Comparison of ENCODE assay signal across 27 cellular contexts in the genomic region with DNA sequence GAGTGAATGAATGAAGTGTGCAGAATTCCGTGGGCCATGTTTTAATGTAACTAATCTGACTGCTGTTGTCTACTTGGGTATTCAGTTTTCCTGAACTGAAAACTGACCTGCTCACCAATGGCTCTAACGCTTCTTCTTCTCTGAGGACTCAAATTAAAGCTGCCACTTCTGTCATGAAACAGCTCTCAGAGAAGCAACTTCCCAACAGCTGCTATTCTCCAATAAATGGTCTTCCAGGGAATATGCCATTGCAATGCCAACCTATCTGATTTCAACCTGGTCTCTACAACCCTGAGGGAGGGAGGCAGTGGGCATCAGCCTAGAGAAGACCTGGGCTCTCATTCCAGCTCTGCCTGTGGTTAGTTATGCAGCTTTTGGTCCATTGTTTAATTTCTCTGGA.
"Had no signal": no experiment of that assay in that cellular context is flagged by ENCODE, and none has a peak within 500 bp of the region (broad histone marks: within the 10 kb centered on the region; RNA-seq: fewer than 3 reads in every experiment).

No MANE protein-coding gene starts in this region.

- ATAC-seq: activated CD8-positive, alpha-beta memory T cell treated with anti-CD3 and anti-CD28 coated beads, Interleukin-2, amount 10 ng/mL, durations not matched to agents 7 days and 5 days; activated naive CD4-positive, alpha-beta T cell treated with anti-CD3 and anti-CD28 coated beads, Interleukin-2, amount 50 U/mL, for 72 hours; activated naive CD8-positive, alpha-beta T cell treated with anti-CD3 and anti-CD28 coated beads, Interleukin-2, amount 50 U/mL, for 24 hours; body of pancreas; T-cell had no signal

- H3K4me1 ChIP-seq: ascending aorta, Peyer's patch had no signal

- H3K27me3 ChIP-seq: ascending aorta, body of pancreas, Peyer's patch had no signal

- H3K27ac ChIP-seq: ascending aorta, Peyer's patch, RWPE1 had no signal

- H3K36me3 ChIP-seq: ascending aorta, Peyer's patch had no signal

- H3K4me3 ChIP-seq: ascending aorta, body of pancreas, Peyer's patch had no signal

- H3K9me3 ChIP-seq: ascending aorta, body of pancreas, Peyer's patch had no signal

- DNase-seq: activated B cell treated with CpG ODN at 0.5 μM for 24 hours; activated CD4-positive, alpha-beta T cell treated with anti-CD3 and anti-CD28 coated beads for 1 hour; activated CD4-positive, alpha-beta T cell treated with anti-CD3 and anti-CD28 coated beads, Interleukin-2, amount 10 ng/mL, durations not matched to agents 24 days and 14 days; activated CD4-positive, alpha-beta T cell treated with anti-CD3 and anti-CD28 coated beads, Interleukin-2, amount 50 U/mL, for 48 hours; activated CD8-positive, alpha-beta memory T cell treated with anti-CD3 and anti-CD28 coated beads, Interleukin-2, amount 10 ng/mL, durations not matched to agents 7 days and 5 days; activated effector memory CD4-positive, alpha-beta T cell treated with Interleukin-2 at 50 U/mL for 16 hours; activated naive CD4-positive, alpha-beta T cell treated with Interleukin-2 at 50 U/mL for 16 hours; activated naive CD8-positive, alpha-beta T cell treated with anti-CD3 and anti-CD28 coated beads, Interleukin-2, amount 50 U/mL, for 24 hours; activated T-cell treated with anti-CD3 and anti-CD28 coated beads, Interleukin-2, amount 50 U/mL, for 24 hours; amniotic stem cell; body of pancreas; central memory CD4-positive, alpha-beta T cell; NCI-H1105 treated with DMSO at 0.1 percent for 48 hours; NCI-H1436 treated with DMSO at 0.1 percent for 48 hours; NCI-H187; NCI-H2081; NCI-H446; NCI-H526; NCI-H82; Peyer's patch; SHP77; T-cell; T-helper 2 cell; T1000 had no signal
